ENCODE assay signal across 10 cellular contexts in the genomic region with DNA sequence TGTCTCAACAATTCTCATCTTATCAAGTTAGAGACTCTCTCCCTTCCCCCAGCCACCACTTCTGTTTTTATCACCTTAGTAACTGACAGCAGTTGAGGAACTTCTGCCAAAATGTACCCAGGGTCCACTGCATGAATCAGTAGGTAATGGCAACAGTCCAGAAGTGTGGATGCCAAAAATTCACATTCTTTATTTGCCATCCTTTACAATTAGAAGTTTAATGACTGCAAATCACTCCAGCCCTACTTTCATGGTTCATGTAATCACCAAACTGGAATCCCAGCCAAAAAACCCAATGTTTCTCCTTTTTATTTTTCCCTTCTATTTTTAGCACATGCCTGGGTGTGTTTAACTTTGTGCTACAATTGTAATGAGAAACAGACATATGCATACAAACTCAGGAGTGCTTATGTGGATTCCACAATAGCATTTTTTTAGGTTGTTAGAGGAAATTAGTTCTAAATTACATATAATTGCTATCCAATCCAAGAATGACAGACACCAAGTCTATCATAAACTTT.
A peak's percentile ranks its signal among the peaks of the same experiment; 100 is the strongest.
DNase-seq lines count a peak whose midpoint lies in the region; ATAC-seq and TF ChIP-seq lines count a peak whose summit lies in the region.
"Had no signal": no experiment of that assay in that cellular context is flagged by ENCODE, and none has a peak within 500 bp of the region (broad histone marks: within the 10 kb centered on the region; RNA-seq: fewer than 3 reads in every experiment).

No MANE protein-coding gene starts in this region.

- TF ChIP-seq CTCF in heart left ventricle (IDR thresholded peaks at IDR 0.05): no peak

- peak; percentile 69 for DNase-seq in A172 (ENCODE audit: low spot score)
- DNase-seq in KBM-7: peak; percentile 68
- peak; percentile 45 to 74 for DNase-seq in SJSA1 (ENCODE audit: low read depth in 1 of 2, low spot score in 2 of 2)
- peak in 4 of 5 donors; percentile 26 to 38 (median 29) for DNase-seq in heart left ventricle
- DNase-seq in GOT3 (lab: John Stamatoyannopoulos, UW): no peak
- DNase-seq in epidermal melanocyte (ENCODE audit: insufficient read length, low spot score): no peak
- DNase-seq: activated naive CD4-positive, alpha-beta T cell treated with anti-CD3 and anti-CD28 coated beads, Interleukin-2, amount 50 U/mL, for 16 hours; CD4-positive, CD25-positive, alpha-beta regulatory T cell had no signal

- TF ChIP-seq POLR2A in heart left ventricle (IDR thresholded peaks at IDR 0.05): no peak

- ATAC-seq in heart left ventricle: peak; percentile 64 to 86 (median 79)
- ATAC-seq in GM21619 (IDR thresholded peaks at IDR 0.05; ENCODE audit: unreplicated experiment): no peak
- ATAC-seq in HG03108 (IDR thresholded peaks at IDR 0.05; ENCODE audit: unreplicated experiment): no peak

- H3K4me1 ChIP-seq in SJSA1 (replicated peaks): peaks cover 29% of the 10 kb centered on the region
- H3K4me1 ChIP-seq in heart left ventricle: peaks cover 0 to 40% (median 21%) of the 10 kb centered on the region in 12 donors

- peak overlapping the region; percentile 25 for H3K27ac ChIP-seq in SJSA1
- peak overlapping the region in 8 of 12 donors; percentile 5 to 61 (median 40) for H3K27ac ChIP-seq in heart left ventricle

- no peak overlapping the region for H3K4me3 ChIP-seq in SJSA1
- no peak overlapping the region for H3K4me3 ChIP-seq in heart left ventricle

- H3K27me3 ChIP-seq in SJSA1 (replicated peaks) (no peaks in the 10 kb centered on the region), heart left ventricle (no peaks in the 10 kb centered on the region)

- H3K36me3 ChIP-seq in SJSA1 (no peaks in the 10 kb centered on the region), heart left ventricle (peaks cover 0 to 14% (median 2%) of the 10 kb centered on the region in 9 donors)

- H3K9me3 ChIP-seq in SJSA1 (replicated peaks) (no peaks in the 10 kb centered on the region), heart left ventricle (no peaks in the 10 kb centered on the region)

- in situ Hi-C loops in KBM-7 (cut with MboI; ENCODE audit: low pct_unique_long_range_greater_than_20kb, low sequenced_read_pairs): no loop called here

- intact Hi-C loops in heart left ventricle (cut with DNase I): no loop called here

Comparison
In these comparisons a context has a peak if more than half of its experiments do, and no peak if none do; other contexts are left out.
1. DNase-seq: peak in A172 (single experiment), KBM-7 (single experiment), SJSA1 (2 of 2) and heart left ventricle (4 of 5); none in GOT3 (single experiment) and epidermal melanocyte (single experiment).
2. ATAC-seq: peak in heart left ventricle (4 of 4); none in GM21619 (single experiment) and HG03108 (single experiment).